In genomic region chr3:12952322-12953200, GRCh38 we compare ENCODE assay signal across 1 cellular context.
TF ChIP-seq lines count a peak whose summit lies in the region.

No MANE protein-coding gene starts in this region.

TF ChIP-seq in K562, 482 proteins besides CTCF, POLR2A, EP300 and RAD21 (continued from another document and continues in another):
- no peak for TF ChIP-seq RNF219 (CRISPR knock-in tag; IDR thresholded peaks at IDR 0.05)
- TF ChIP-seq ZNF507 (tag; conservative IDR thresholded peaks at IDR 0.05), result no peak
- TF ChIP-seq PHB (CRISPR knock-in tag; IDR thresholded peaks at IDR 0.05), result no peak
- TF ChIP-seq ZNF133 (CRISPR knock-in tag; IDR thresholded peaks at IDR 0.05), result no peak
- no peak for TF ChIP-seq CHD1 (IDR thresholded peaks at IDR 0.05; ENCODE audit: low read length)
- no peak for TF ChIP-seq ZSCAN29 (IDR thresholded peaks at IDR 0.05)
- no peak for TF ChIP-seq TCF7 (IDR thresholded peaks at IDR 0.05; ENCODE audit: borderline replicate concordance)
- no peak for TF ChIP-seq ZNF830 (CRISPR knock-in tag; IDR thresholded peaks at IDR 0.05)
- TF ChIP-seq SMAD4 (CRISPR knock-in tag; conservative IDR thresholded peaks at IDR 0.05), result no peak
- TF ChIP-seq HNRNPLL (IDR thresholded peaks at IDR 0.05; ENCODE audit: low read depth, low read length, poor library complexity, severe bottlenecking), result peak; percentile 12
- no peak for TF ChIP-seq MEF2D (tag; conservative IDR thresholded peaks at IDR 0.05; ENCODE audit: low read depth)
- TF ChIP-seq JUNB (CRISPR knock-in tag; conservative IDR thresholded peaks at IDR 0.05), result no peak
- no peak for TF ChIP-seq GMEB1 (CRISPR knock-in tag; IDR thresholded peaks at IDR 0.05)
- TF ChIP-seq E2F6 (IDR thresholded peaks at IDR 0.05; ENCODE audit: borderline replicate concordance in 1 of 2, extremely low read depth in 1 of 2, insufficient read depth in 1 of 2, insufficient read length in 1 of 2, low read depth in 1 of 2, low read length in 1 of 2, poor library complexity in 1 of 2, severe bottlenecking in 1 of 2), result peak in 1 of 2 experiments; percentile 14
- 0 out of 2 replicates have a peak, but pooled peaks have one; percentile 43 for TF ChIP-seq MTA1 (IDR thresholded peaks at IDR 0.05; ENCODE audit: borderline replicate concordance)
- peak in 1 of 2 experiments; percentile 45; a peak in 2 of 4 replicates for TF ChIP-seq HDAC1 (IDR thresholded peaks at IDR 0.05)
- no peak for TF ChIP-seq ZNF76 (CRISPR knock-in tag; IDR thresholded peaks at IDR 0.05; ENCODE audit: borderline replicate concordance)
- no peak for TF ChIP-seq IRF2 (CRISPR knock-in tag; IDR thresholded peaks at IDR 0.05)
- TF ChIP-seq BCOR (IDR thresholded peaks at IDR 0.05), result no peak
- TF ChIP-seq ZNF318 (IDR thresholded peaks at IDR 0.05; ENCODE audit: borderline replicate concordance in 1 of 2, low read depth in 1 of 2), result no peak
- no peak for TF ChIP-seq ZNF589 (CRISPR knock-in tag; IDR thresholded peaks at IDR 0.05; ENCODE audit: low read depth)
- no peak for TF ChIP-seq NCOA6 (IDR thresholded peaks at IDR 0.05)
- TF ChIP-seq CLOCK (CRISPR knock-in tag; IDR thresholded peaks at IDR 0.05; ENCODE audit: borderline replicate concordance), result no peak
- peak; percentile 39 for TF ChIP-seq KDM5B (IDR thresholded peaks at IDR 0.05; ENCODE audit: insufficient replicate concordance, low read depth, low read length)
- no peak for TF ChIP-seq KHSRP (IDR thresholded peaks at IDR 0.05)
- no peak for TF ChIP-seq MBD2 (IDR thresholded peaks at IDR 0.05; ENCODE audit: borderline replicate concordance, low read depth)
- no peak for TF ChIP-seq PRDM10 (IDR thresholded peaks at IDR 0.05; ENCODE audit: partially characterized antibody)
- TF ChIP-seq ADNP (tag; IDR thresholded peaks at IDR 0.05), result no peak
- no peak for TF ChIP-seq SIX5 (IDR thresholded peaks at IDR 0.05; ENCODE audit: borderline replicate concordance in 1 of 2, insufficient read depth in 1 of 2, low read depth in 1 of 2, low read length in 2 of 2)
- no peak for TF ChIP-seq PTTG1 (tag; IDR thresholded peaks at IDR 0.05; ENCODE audit: low read depth)
- no peak for TF ChIP-seq NEUROD1 (IDR thresholded peaks at IDR 0.05; ENCODE audit: borderline replicate concordance, low read depth, low read length, partially characterized antibody)
- no peak for TF ChIP-seq ZNF140 (CRISPR knock-in tag; IDR thresholded peaks at IDR 0.05)
- TF ChIP-seq CHCHD3 (CRISPR knock-in tag; IDR thresholded peaks at IDR 0.05), result no peak
- no peak for TF ChIP-seq SP2 (IDR thresholded peaks at IDR 0.05; ENCODE audit: extremely low read depth, low read depth, low read length, poor library complexity, severe bottlenecking)
- TF ChIP-seq XRCC5 (IDR thresholded peaks at IDR 0.05; ENCODE audit: low read depth, low read length), result no peak
- TF ChIP-seq SMAD1 (IDR thresholded peaks at IDR 0.05; ENCODE audit: low read depth, low read length, partially characterized antibody), result no peak
